Comparison of ENCODE assay signal across 21 cellular contexts in the genomic region with DNA sequence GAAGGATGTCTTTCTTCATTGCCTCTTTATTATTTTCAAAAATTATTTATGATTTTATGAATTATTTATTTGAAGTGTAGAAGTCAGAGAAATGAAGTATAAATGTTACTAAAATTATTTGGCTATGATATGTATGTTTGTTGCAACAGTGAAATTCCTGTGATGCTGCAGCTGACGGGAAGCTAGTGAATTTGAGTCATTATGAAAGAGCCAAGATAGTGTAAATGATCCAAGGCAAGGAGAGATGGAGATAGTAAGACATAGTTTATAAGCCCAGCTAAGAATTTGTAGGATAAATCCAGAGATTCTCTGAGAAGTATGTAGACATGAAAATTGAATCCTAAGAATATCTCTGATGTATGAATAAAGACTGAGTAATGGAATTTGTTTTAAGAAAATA. TPM values are rescaled to one million over a fixed set of nuclear protein-coding genes. Genes with fewer than 3 reads are reported as not detected.
A peak's percentile ranks its signal among the peaks of the same experiment; 100 is the strongest.
DNase-seq lines count a peak whose midpoint lies in the region; ATAC-seq and TF ChIP-seq lines count a peak whose summit lies in the region.
"Had no signal": no experiment of that assay in that cellular context is flagged by ENCODE, and none has a peak within 500 bp of the region (broad histone marks: within the 10 kb centered on the region; RNA-seq: fewer than 3 reads in every experiment).

No MANE protein-coding gene starts in this region.

- peak; percentile 16 for DNase-seq in GM03348 (ENCODE audit: low spot score)
- peak; percentile 67 for DNase-seq in amniotic epithelial cell (ENCODE audit: low read depth)
- peak; percentile 9 to 19 for DNase-seq in fibroblast of lung (ENCODE audit: low read depth in 2 of 2)
- peak; percentile 50 for DNase-seq in iris pigment epithelial cell (ENCODE audit: low read depth)
- DNase-seq in NCI-H82 treated with DMSO at 0.1 percent for 48 hours (lab: John Stamatoyannopoulos, UW; ENCODE audit: unreplicated experiment): no peak
- no peak for DNase-seq in SKM-1 (lab: John Stamatoyannopoulos, UW; ENCODE audit: unreplicated experiment)
- DNase-seq in COLO668 (lab: John Stamatoyannopoulos, UW; ENCODE audit: unreplicated experiment): no peak
- DNase-seq: C1 segment of cervical spinal cord; Calu3; CD8-positive, alpha-beta T cell; DMS79 treated with DMSO at 0.1 percent for 48 hours; KG1; NCI-H1048; NCI-H1417; NCI-H1694 treated with DMSO at 0.1 percent for 48 hours; NCI-H2081; NCI-H345; NCI-H510A treated with DMSO at 0.1 percent for 48 hours; NCI-H748 treated with DMSO at 0.1 percent for 48 hours; SK-N-SH had no signal

- no peak overlapping the region for H3K4me2 ChIP-seq in fibroblast of lung (ENCODE audit: extremely low read depth, insufficient read depth, low read length)
- H3K4me2 ChIP-seq: SK-N-SH had no signal

- H4K20me1 ChIP-seq in fibroblast of lung (ENCODE audit: control insufficient read depth, extremely low read depth, insufficient read depth, low read length): no peaks in the 10 kb centered on the region

- no peak for ATAC-seq in GM18870 (IDR thresholded peaks at IDR 0.05; ENCODE audit: unreplicated experiment)
- ATAC-seq: CD8-positive, alpha-beta T cell had no signal

- H3K4me1 ChIP-seq in fibroblast of lung (ENCODE audit: control insufficient read depth, extremely low read depth, insufficient read depth, low read length): no peaks in the 10 kb centered on the region

- H3K36me3 ChIP-seq in fibroblast of lung (ENCODE audit: control insufficient read depth, insufficient read depth, low read length): no peaks in the 10 kb centered on the region

- H3K27ac ChIP-seq in fibroblast of lung (ENCODE audit: insufficient read depth, low read length): no peak overlapping the region

- no peaks in the 10 kb centered on the region for H3K79me2 ChIP-seq in fibroblast of lung (ENCODE audit: control insufficient read depth, insufficient read depth, low read length)

- H3K9me3 ChIP-seq in fibroblast of lung (ENCODE audit: control insufficient read depth, insufficient read depth, low read depth, low read length): no peaks in the 10 kb centered on the region
- H3K9me3 ChIP-seq: SK-N-SH had no signal

- no peak for TF ChIP-seq CTCF in fibroblast of lung (conservative IDR thresholded peaks at IDR 0.05 in 1 of 2, IDR thresholded peaks at IDR 0.05 in 1 of 2; ENCODE audit: low read depth in 1 of 2, low read length in 2 of 2)

- no peak overlapping the region for H2AFZ ChIP-seq in fibroblast of lung (ENCODE audit: low read length)

- H3K27me3 ChIP-seq in fibroblast of lung (ENCODE audit: control insufficient read depth, insufficient read depth, low read length): no peaks in the 10 kb centered on the region

- H3K4me3 ChIP-seq in fibroblast of lung (replicated peaks in 1 of 4; ENCODE audit: control extremely low read depth in 1 of 4, insufficient read depth in 1 of 4, low read depth in 3 of 4, low read length in 4 of 4): no peak overlapping the region

- no peak overlapping the region for H3K9ac ChIP-seq in fibroblast of lung (ENCODE audit: insufficient read depth, low read length)
- H3K9ac ChIP-seq: SK-N-SH had no signal

RNA-seq across cellular contexts. Expression of a gene that starts 30.8 kb away (rescaled TPM):
- total RNA-seq in fibroblast of lung: 13.6 and 14.2 TPM in 2 replicates
- 7.0 and 10.6 TPM in 2 replicates for polyA plus RNA-seq in fibroblast of lung
- 3.6 and 5.8 TPM in 2 replicates for polyA plus RNA-seq in fibroblast of lung (2012)
- 0.26 and 7.8 TPM in 2 replicates for polyA minus RNA-seq in fibroblast of lung (ENCODE audit: low replicate concordance)

Comparison
In these comparisons a context has a peak if more than half of its experiments do, and no peak if none do; other contexts are left out.
1. DNase-seq: peak in GM03348 (single experiment), amniotic epithelial cell (single experiment), fibroblast of lung (2 of 2) and iris pigment epithelial cell (single experiment); none in NCI-H82 treated with DMSO at 0.1 percent for 48 hours (single experiment), SKM-1 (single experiment) and COLO668 (single experiment).